In the genomic region with DNA sequence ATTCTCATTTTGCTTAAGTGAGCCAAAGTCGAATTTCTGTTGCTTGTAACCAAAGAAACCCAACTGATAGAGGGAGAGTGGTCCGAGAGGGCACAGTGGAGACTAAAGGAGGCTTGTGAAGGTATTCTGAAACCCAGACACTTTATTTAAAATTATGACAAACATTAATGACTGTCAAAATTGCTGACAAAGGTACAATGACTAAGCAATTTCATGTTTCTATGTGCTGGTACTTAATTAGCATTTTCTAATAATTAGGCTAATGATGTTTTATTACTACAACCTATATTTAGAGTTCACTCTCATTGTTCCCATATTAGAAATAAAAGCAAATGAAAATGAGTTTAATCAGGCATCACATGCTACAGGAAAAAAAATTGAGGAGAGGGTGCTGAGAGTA, we compare ENCODE assay signal across 21 cellular contexts.
DNase-seq lines count a peak whose midpoint lies in the region; ATAC-seq, FAIRE-seq and TF ChIP-seq lines count a peak whose summit lies in the region.
"Had no signal": no experiment of that assay in that cellular context is flagged by ENCODE, and none has a peak within 500 bp of the region (broad histone marks: within the 10 kb centered on the region; RNA-seq: fewer than 3 reads in every experiment).

No MANE protein-coding gene starts in this region.

- peak overlapping the region; percentile 40 for H3K27ac Mint-ChIP-seq in activated CD8-positive, alpha-beta T cell treated with anti-CD3 and anti-CD28 coated beads, Interleukin-2, amount 10 ng/mL, durations not matched to agents 7 days and 5 days
- no peak overlapping the region for H3K27ac Mint-ChIP-seq in activated CD8-positive, alpha-beta T cell treated with anti-CD3 and anti-CD28 coated beads for 36 hours
- H3K27ac Mint-ChIP-seq in GM23338 (peak overlapping the region; percentile 67), HFFc6 (no peak overlapping the region)
- H3K27ac Mint-ChIP-seq: B cell; CD8-positive, alpha-beta T cell had no signal

- H4K20me1 ChIP-seq in GM23338 (replicated peaks; ENCODE audit: insufficient read depth) (no peaks in the 10 kb centered on the region), K562 (replicated peaks; ENCODE audit: control insufficient read depth, insufficient read depth, low read length) (no peaks in the 10 kb centered on the region)
- H4K20me1 ChIP-seq: BLaER1 had no signal

- H3K4me3 Mint-ChIP-seq in activated CD8-positive, alpha-beta T cell treated with anti-CD3 and anti-CD28 coated beads, Interleukin-2, amount 10 ng/mL, durations not matched to agents 7 days and 5 days = no peak overlapping the region
- H3K4me3 Mint-ChIP-seq in activated CD8-positive, alpha-beta T cell treated with anti-CD3 and anti-CD28 coated beads for 36 hours = no peak overlapping the region
- H3K4me3 Mint-ChIP-seq in GM23338 = no peak overlapping the region
- H3K4me3 Mint-ChIP-seq in HFFc6 = no peak overlapping the region
- H3K4me3 Mint-ChIP-seq: B cell; CD4-positive, CD25-positive, alpha-beta regulatory T cell; CD8-positive, alpha-beta T cell had no signal

- H3K27ac ChIP-seq in GM23338 (ENCODE audit: low read depth) (no peak overlapping the region), K562 (ENCODE audit: extremely low read depth, low read depth, low read length) (no peak overlapping the region)
- H3K27ac ChIP-seq: BLaER1, C4-2B had no signal

- no peaks in the 10 kb centered on the region for H3K79me2 ChIP-seq in GM23338 (replicated peaks; ENCODE audit: insufficient read depth)
- no peaks in the 10 kb centered on the region for H3K79me2 ChIP-seq in K562 (ENCODE audit: control insufficient read depth, insufficient read depth, low read length)

- no peak for ATAC-seq in activated CD8-positive, alpha-beta T cell treated with anti-CD3 and anti-CD28 coated beads, Interleukin-2, amount 10 ng/mL, durations not matched to agents 7 days and 5 days
- ATAC-seq in activated CD8-positive, alpha-beta T cell treated with anti-CD3 and anti-CD28 coated beads for 36 hours = no peak
- no peak for ATAC-seq in GM23338
- no peak for ATAC-seq in K562
- ATAC-seq: CD8-positive, alpha-beta T cell; HCT116 had no signal

- H3K4me3 ChIP-seq in GM23338 = no peak overlapping the region
- H3K4me3 ChIP-seq in K562 = no peak overlapping the region
- H3K4me3 ChIP-seq: BLaER1 had no signal

- no TSS peak for BruUV-seq in K562 (replicated peaks; lab: Mats Ljungman, UMichigan)

- TF ChIP-seq RAD21 in K562 (CRISPR knock-in tag; conservative IDR thresholded peaks at IDR 0.05 in 1 of 2, IDR thresholded peaks at IDR 0.05 in 1 of 2) = no peak

- H3K9ac ChIP-seq in K562 (ENCODE audit: insufficient read depth in 1 of 2, low read depth in 2 of 2, low read length in 2 of 2) = no peak overlapping the region
- H3K9ac ChIP-seq: BLaER1 had no signal

- peaks cover 3% of the 10 kb centered on the region for H3K9me1 ChIP-seq in K562 (ENCODE audit: control insufficient read depth, insufficient read depth, low read length)

- TF ChIP-seq CTCF in activated CD8-positive, alpha-beta T cell treated with anti-CD3 and anti-CD28 coated beads for 36 hours (IDR thresholded peaks at IDR 0.05) = no peak
- TF ChIP-seq CTCF in GM23338 (conservative IDR thresholded peaks at IDR 0.05; ENCODE audit: low read depth in 2 of 2) (no peak), K562 (IDR thresholded peaks at IDR 0.05 in 2 of 3, conservative IDR thresholded peaks at IDR 0.05 in 1 of 3; ENCODE audit: insufficient read depth in 2 of 3, low read depth in 1 of 3, low read length in 3 of 3) (no peak), HFFc6 (IDR thresholded peaks at IDR 0.05) (no peak)

- H3K4me2 ChIP-seq in GM23338 (no peak overlapping the region), K562 (ENCODE audit: insufficient read depth, low read length) (no peak overlapping the region)
- H3K4me2 ChIP-seq: BLaER1 had no signal

- H3K27me3 ChIP-seq in GM23338 (ENCODE audit: insufficient read depth) = no peaks in the 10 kb centered on the region
- no peaks in the 10 kb centered on the region for H3K27me3 ChIP-seq in K562 (ENCODE audit: control insufficient read depth in 2 of 2, insufficient read depth in 2 of 2, low read length in 2 of 2)
- H3K27me3 ChIP-seq: BLaER1 had no signal

- no peak overlapping the region for H2AFZ ChIP-seq in GM23338
- H2AFZ ChIP-seq in K562 (ENCODE audit: low read depth, low read length) = no peak overlapping the region

- CTCF ChIA-PET in activated CD8-positive, alpha-beta T cell treated with anti-CD3 and anti-CD28 coated beads, Interleukin-2, amount 10 ng/mL, durations not matched to agents 7 days and 5 days (lab: Charles Lee) = no interaction called here
- CTCF ChIA-PET in activated CD8-positive, alpha-beta T cell treated with anti-CD3 and anti-CD28 coated beads for 36 hours (lab: Charles Lee) = no interaction called here
- CTCF ChIA-PET in K562 (lab: Yijun Ruan, JAX; ENCODE audit: low intra/inter-chr PET ratio) = interaction anchor here (0.6 kb wide), 1 partner anchor 847 kb away, joined by 3 read pairs; no protein-coding TSS in a partner anchor

- in situ Hi-C loops in K562 (cut with MboI) = no loop called here

- no peaks in the 10 kb centered on the region for H3K4me1 ChIP-seq in GM23338 (ENCODE audit: insufficient read depth)
- no peaks in the 10 kb centered on the region for H3K4me1 ChIP-seq in K562 (replicated peaks in 1 of 2; ENCODE audit: control insufficient read depth in 2 of 2, insufficient read depth in 2 of 2, low read length in 2 of 2)
- H3K4me1 ChIP-seq: BLaER1, Caco-2 had no signal

- no peaks in the 10 kb centered on the region for H3K36me3 ChIP-seq in GM23338 (ENCODE audit: insufficient read depth)
- H3K36me3 ChIP-seq in K562 (ENCODE audit: control insufficient read depth, insufficient read depth, low read length) = no peaks in the 10 kb centered on the region

- H3K9me3 ChIP-seq in K562 (replicated peaks; ENCODE audit: control insufficient read depth, insufficient read depth, low read depth, low read length) = no peaks in the 10 kb centered on the region
- H3K9me3 ChIP-seq: BLaER1, Caco-2 had no signal

- H3F3A ChIP-seq in GM23338 (replicated peaks; ENCODE audit: low read depth) = no peaks in the 10 kb centered on the region

- peaks cover 9% of the 10 kb centered on the region for H3K9me3 Mint-ChIP-seq in activated CD8-positive, alpha-beta T cell treated with anti-CD3 and anti-CD28 coated beads, Interleukin-2, amount 10 ng/mL, durations not matched to agents 7 days and 5 days (ENCODE audit: insufficient read depth)
- H3K9me3 Mint-ChIP-seq in activated CD8-positive, alpha-beta T cell treated with anti-CD3 and anti-CD28 coated beads for 36 hours = no peaks in the 10 kb centered on the region
- H3K9me3 Mint-ChIP-seq in GM23338 = no peaks in the 10 kb centered on the region
- H3K9me3 Mint-ChIP-seq in HFFc6 = no peaks in the 10 kb centered on the region
- H3K9me3 Mint-ChIP-seq: CD4-positive, CD25-positive, alpha-beta regulatory T cell; CD8-positive, alpha-beta T cell had no signal

- WGBS in K562 (ENCODE audit: insufficient coverage, low coverage, missing lambda C conversion rate) = 50% methylated on average over 2 of the region's 2 CpGs

- peaks cover 19% of the 10 kb centered on the region for H3K4me1 Mint-ChIP-seq in activated CD8-positive, alpha-beta T cell treated with anti-CD3 and anti-CD28 coated beads, Interleukin-2, amount 10 ng/mL, durations not matched to agents 7 days and 5 days (ENCODE audit: low read depth)
- H3K4me1 Mint-ChIP-seq in activated CD8-positive, alpha-beta T cell treated with anti-CD3 and anti-CD28 coated beads for 36 hours (ENCODE audit: low read depth) = peaks cover 10% of the 10 kb centered on the region
- H3K4me1 Mint-ChIP-seq in GM23338 (no peaks in the 10 kb centered on the region), HFFc6 (ENCODE audit: low read depth) (no peaks in the 10 kb centered on the region)
- H3K4me1 Mint-ChIP-seq: B cell had no signal

- POLR2A ChIA-PET in activated CD8-positive, alpha-beta T cell treated with anti-CD3 and anti-CD28 coated beads, Interleukin-2, amount 10 ng/mL, durations not matched to agents 7 days and 5 days (lab: Charles Lee) = no interaction called here
- POLR2A ChIA-PET in activated CD8-positive, alpha-beta T cell treated with anti-CD3 and anti-CD28 coated beads for 36 hours (lab: Charles Lee) = no interaction called here
- POLR2A ChIA-PET in K562 (lab: Yijun Ruan, JAX) = no interaction called here

- no peaks in the 10 kb centered on the region for H3K9me2 ChIP-seq in GM23338 (ENCODE audit: insufficient read depth)

- intact Hi-C loops in activated CD8-positive, alpha-beta T cell treated with anti-CD3 and anti-CD28 coated beads for 36 hours (cut with micrococcal nuclease) = no loop called here
- intact Hi-C loops in K562 (cut with micrococcal nuclease) = no loop called here

- no peak for TF ChIP-seq EP300 in K562 (IDR thresholded peaks at IDR 0.05; ENCODE audit: low read length)

- H3K27me3 Mint-ChIP-seq in activated CD8-positive, alpha-beta T cell treated with anti-CD3 and anti-CD28 coated beads, Interleukin-2, amount 10 ng/mL, durations not matched to agents 7 days and 5 days (ENCODE audit: low read depth) = no peaks in the 10 kb centered on the region
- H3K27me3 Mint-ChIP-seq in activated CD8-positive, alpha-beta T cell treated with anti-CD3 and anti-CD28 coated beads for 36 hours = no peaks in the 10 kb centered on the region
- H3K27me3 Mint-ChIP-seq in GM23338 (ENCODE audit: insufficient read depth, low read depth, poor library complexity) (no peaks in the 10 kb centered on the region), HFFc6 (ENCODE audit: insufficient read depth) (peaks cover 4% of the 10 kb centered on the region)
- H3K27me3 Mint-ChIP-seq: B cell; CD4-positive, CD25-positive, alpha-beta regulatory T cell had no signal

- TF ChIP-seq POLR2A in K562 (conservative IDR thresholded peaks at IDR 0.05) = no peak

- no peak for DNase-seq in activated CD8-positive, alpha-beta T cell treated with anti-CD3 and anti-CD28 coated beads, Interleukin-2, amount 10 ng/mL, durations not matched to agents 7 days and 5 days
- DNase-seq in activated CD8-positive, alpha-beta T cell treated with anti-CD3 and anti-CD28 coated beads for 36 hours = no peak
- DNase-seq in GM23338 (ENCODE audit: low spot score) (no peak), K562 (ENCODE audit: extremely low read depth in 1 of 4, low spot score in 3 of 4) (no peak), medulla oblongata (ENCODE audit: extremely low spot score) (no peak), HFFc6 (no peak), AG08396 (ENCODE audit: low spot score) (no peak)
- DNase-seq: 8988T; Caco-2; CD4-positive, CD25-positive, alpha-beta regulatory T cell; CD8-positive, alpha-beta T cell; DMS153; DND-41; H7 had no signal

- peaks cover 38% of the 10 kb centered on the region for H3K36me3 Mint-ChIP-seq in activated CD8-positive, alpha-beta T cell treated with anti-CD3 and anti-CD28 coated beads, Interleukin-2, amount 10 ng/mL, durations not matched to agents 7 days and 5 days (ENCODE audit: low read depth)
- H3K36me3 Mint-ChIP-seq in activated CD8-positive, alpha-beta T cell treated with anti-CD3 and anti-CD28 coated beads for 36 hours (ENCODE audit: low read depth) = peaks cover 4% of the 10 kb centered on the region
- H3K36me3 Mint-ChIP-seq in GM23338 (ENCODE audit: low read depth) (no peaks in the 10 kb centered on the region), HFFc6 (ENCODE audit: low read depth) (no peaks in the 10 kb centered on the region)

- no peak for FAIRE-seq in K562 (lab: Jason Lieb, UNC)
- FAIRE-seq: G401.6, GM12892, H1 had no signal

TF ChIP-seq in K562, 482 proteins besides CTCF, POLR2A, EP300 and RAD21 (continues in another document):
- peak; percentile 29; the same call in 1 of the 2 replicates for TF ChIP-seq NFE2 (IDR thresholded peaks at IDR 0.05; ENCODE audit: low read depth)
- TF ChIP-seq RHOXF2B (CRISPR knock-in tag; conservative IDR thresholded peaks at IDR 0.05) = no peak

Comparison
In these comparisons a context has a peak if more than half of its experiments do, and no peak if none do; other contexts are left out.
1. H3K27ac Mint-ChIP-seq: peak in activated CD8-positive, alpha-beta T cell treated with anti-CD3 and anti-CD28 coated beads, Interleukin-2, amount 10 ng/mL, durations not matched to agents 7 days and 5 days (single experiment) and GM23338 (single experiment); none in activated CD8-positive, alpha-beta T cell treated with anti-CD3 and anti-CD28 coated beads for 36 hours (single experiment) and HFFc6 (single experiment).